ENCODE assay signal across 9 cellular contexts in genomic region chr2:39059366-39059952, GRCh38.
DNase-seq lines count a peak whose midpoint lies in the region; ATAC-seq and TF ChIP-seq lines count a peak whose summit lies in the region.
"Had no signal": no experiment of that assay in that cellular context is flagged by ENCODE, and none has a peak within 500 bp of the region (broad histone marks: within the 10 kb centered on the region; RNA-seq: fewer than 3 reads in every experiment).

No MANE protein-coding gene starts in this region.

- DNase-seq in Calu3 (no peak), HS-27A (ENCODE audit: low read depth) (peak; percentile 4), NCI-H82 (lab: John Stamatoyannopoulos, UW) (peak; percentile 71), cerebellum (ENCODE audit: low spot score) (peak; percentile 41), mesothelial cell of epicardium (ENCODE audit: low spot score in 2 of 2, unreplicated experiment in 2 of 2) (no peak)
- no peak for DNase-seq in activated CD4-positive, alpha-beta T cell treated with anti-CD3 and anti-CD28 coated beads, Interleukin-2, amount 50 U/mL, for 1 hour

- intact Hi-C loops in Calu3 (cut with micrococcal nuclease; ENCODE audit: unreplicated experiment): loop anchor here (1.0 to 5.0 kb wide), 2 partner anchors 169 to 668 kb away; no protein-coding TSS in a partner anchor

- H3K9me3 Mint-ChIP-seq in Calu3 (ENCODE audit: low read depth, unreplicated experiment): no peaks in the 10 kb centered on the region
- no peaks in the 10 kb centered on the region for H3K9me3 Mint-ChIP-seq in mesothelial cell of epicardium
- H3K9me3 Mint-ChIP-seq: naive thymus-derived CD8-positive, alpha-beta T cell had no signal

- H3K4me1 Mint-ChIP-seq in Calu3 (ENCODE audit: low read depth, unreplicated experiment): no peaks in the 10 kb centered on the region
- peaks cover 7% of the 10 kb centered on the region for H3K4me1 Mint-ChIP-seq in mesothelial cell of epicardium

- no peaks in the 10 kb centered on the region for H3K27me3 Mint-ChIP-seq in Calu3 (ENCODE audit: unreplicated experiment)
- no peaks in the 10 kb centered on the region for H3K27me3 Mint-ChIP-seq in mesothelial cell of epicardium (ENCODE audit: low read depth)
- H3K27me3 Mint-ChIP-seq: naive thymus-derived CD8-positive, alpha-beta T cell had no signal

- BruUV-seq in Calu3 (replicated peaks; lab: Mats Ljungman, UMichigan): no TSS peak

- H3K36me3 Mint-ChIP-seq in Calu3 (ENCODE audit: insufficient read depth, unreplicated experiment): no peaks in the 10 kb centered on the region
- H3K36me3 Mint-ChIP-seq in mesothelial cell of epicardium: peaks cover 7% of the 10 kb centered on the region

- H3K27ac Mint-ChIP-seq in Calu3 (ENCODE audit: unreplicated experiment) (no peak overlapping the region), mesothelial cell of epicardium (peak overlapping the region; percentile 81)

- TF ChIP-seq CTCF in Calu3 (IDR thresholded peaks at IDR 0.05; ENCODE audit: unreplicated experiment): peak; percentile 43
- peak; percentile 86 for TF ChIP-seq CTCF in mesothelial cell of epicardium (IDR thresholded peaks at IDR 0.05; ENCODE audit: unreplicated experiment)

- ATAC-seq in GM19463 (IDR thresholded peaks at IDR 0.05; ENCODE audit: unreplicated experiment) (no peak), GM19467 (IDR thresholded peaks at IDR 0.05; ENCODE audit: unreplicated experiment) (no peak)

- CTCF ChIA-PET in Calu3 (lab: Charles Lee): no interaction called here

- H3K4me3 Mint-ChIP-seq in Calu3 (ENCODE audit: low read depth, unreplicated experiment) (no peak overlapping the region), mesothelial cell of epicardium (no peak overlapping the region)
- H3K4me3 Mint-ChIP-seq: naive thymus-derived CD8-positive, alpha-beta T cell had no signal

Comparison
In these comparisons a context has a peak if more than half of its experiments do, and no peak if none do; other contexts are left out.
1. DNase-seq: peak in HS-27A (single experiment), NCI-H82 (single experiment) and cerebellum (single experiment); none in Calu3 (single experiment), mesothelial cell of epicardium (0 of 2) and activated CD4-positive, alpha-beta T cell treated with anti-CD3 and anti-CD28 coated beads, Interleukin-2, amount 50 U/mL, for 1 hour (single experiment).